In genomic region chr1:172699111-172699510, GRCh38 we compare ENCODE assay signal across 9 cellular contexts. TPM values are rescaled to one million over a fixed set of nuclear protein-coding genes. Genes with fewer than 3 reads are reported as not detected.
A peak's percentile ranks its signal among the peaks of the same experiment; 100 is the strongest.
DNase-seq lines count a peak whose midpoint lies in the region; ATAC-seq and TF ChIP-seq lines count a peak whose summit lies in the region.
"Had no signal": no experiment of that assay in that cellular context is flagged by ENCODE, and none has a peak within 500 bp of the region (broad histone marks: within the 10 kb centered on the region; RNA-seq: fewer than 3 reads in every experiment).

No MANE protein-coding gene starts in this region.

- peaks cover 31 to 39% (median 33%) of the 10 kb centered on the region in 3 donors for H3K4me1 Mint-ChIP-seq in IgD-negative memory B cell

- no peaks in the 10 kb centered on the region for H3K27me3 Mint-ChIP-seq in IgD-negative memory B cell

- peak; percentile 60 to 75 for DNase-seq in activated CD8-positive, alpha-beta memory T cell treated with anti-CD3 and anti-CD28 coated beads for 4 hours (ENCODE audit: low read depth in 2 of 2)
- DNase-seq in left ventricle myocardium inferior (no peak), ACHN (no peak), NCI-H345 treated with DMSO at 0.1 percent for 48 hours (lab: John Stamatoyannopoulos, UW; ENCODE audit: unreplicated experiment) (no peak), occipital lobe (lab: John Stamatoyannopoulos, UW) (no peak)
- peak; percentile 50 to 57 for DNase-seq in stimulated activated CD8-positive, alpha-beta memory T cell treated with anti-CD3 and anti-CD28 coated beads, Interleukin-2, amount 100 ng/mL, for 48 hours (ENCODE audit: low read depth in 2 of 2)

- no peaks in the 10 kb centered on the region for H3K36me3 ChIP-seq in left ventricle myocardium inferior

- in situ Hi-C loops in ACHN (cut with HindIII; ENCODE audit: low pct_ligation_motif_present, low pct_unique_long_range_greater_than_20kb, low sequenced_read_pairs) = no loop called here

- H3K4me3 Mint-ChIP-seq in IgD-negative memory B cell = peak overlapping the region in 3 of 4 donors; percentile 3 to 84 (median 24)

- intact Hi-C loops in left ventricle myocardium inferior (cut with micrococcal nuclease) = no loop called here

- H3K27ac ChIP-seq in left ventricle myocardium inferior (replicated peaks) = peak overlapping the region; percentile 62

- H3K9me3 ChIP-seq in left ventricle myocardium inferior (replicated peaks) = no peaks in the 10 kb centered on the region

- H3K9me3 Mint-ChIP-seq in IgD-negative memory B cell = no peaks in the 10 kb centered on the region

- no peak for TF ChIP-seq CTCF in left ventricle myocardium inferior (IDR thresholded peaks at IDR 0.05; ENCODE audit: borderline replicate concordance)

- H3K36me3 Mint-ChIP-seq in IgD-negative memory B cell = no peaks in the 10 kb centered on the region

- H3K27ac Mint-ChIP-seq in IgD-negative memory B cell = peak overlapping the region; percentile 15 to 76 (median 63)

- peak; percentile 69 for ATAC-seq in GM19467 (IDR thresholded peaks at IDR 0.05; ENCODE audit: unreplicated experiment)

- H3K4me3 ChIP-seq in left ventricle myocardium inferior = no peak overlapping the region

- peaks cover 15% of the 10 kb centered on the region for H3K4me1 ChIP-seq in left ventricle myocardium inferior

- H3K27me3 ChIP-seq in left ventricle myocardium inferior (ENCODE audit: low read depth) = no peaks in the 10 kb centered on the region

RNA-seq across cellular contexts. Expression of gene FASLG, which starts 40.2 kb away (rescaled TPM):
- polyA plus RNA-seq in IgD-negative memory B cell = 0.63 TPM
- total RNA-seq in left ventricle myocardium inferior (not detected), occipital lobe (not detected)
- total RNA-seq: temporal lobe had no signal

Comparison
In these comparisons a context has a peak if more than half of its experiments do, and no peak if none do; other contexts are left out.
1. DNase-seq: peak in activated CD8-positive, alpha-beta memory T cell treated with anti-CD3 and anti-CD28 coated beads for 4 hours (2 of 2) and stimulated activated CD8-positive, alpha-beta memory T cell treated with anti-CD3 and anti-CD28 coated beads, Interleukin-2, amount 100 ng/mL, for 48 hours (2 of 2); none in left ventricle myocardium inferior (single experiment), ACHN (single experiment), NCI-H345 treated with DMSO at 0.1 percent for 48 hours (single experiment) and occipital lobe (single experiment).